In the genomic region with DNA sequence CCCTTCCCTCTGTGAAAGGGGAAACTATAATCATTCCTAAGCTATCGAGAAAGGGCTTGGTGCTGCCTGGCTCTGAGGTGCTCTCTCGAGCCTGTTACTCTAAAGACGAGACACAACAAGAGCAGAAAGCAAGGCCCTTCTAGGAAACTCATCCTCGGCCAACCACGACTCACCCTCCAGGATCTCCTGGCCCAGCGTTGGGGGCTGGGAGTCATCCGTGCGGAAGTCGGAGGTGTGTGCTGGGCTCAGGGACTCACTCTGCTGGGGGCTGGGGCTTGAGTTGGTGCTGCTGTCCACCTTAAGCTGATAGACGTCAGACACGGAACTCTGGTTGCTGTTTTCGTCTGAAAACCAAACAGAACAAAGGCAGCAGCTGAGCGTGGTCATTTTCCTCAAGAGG, we compare ENCODE assay signal across 24 cellular contexts.
"Had no signal": no experiment of that assay in that cellular context is flagged by ENCODE, and none has a peak within 500 bp of the region (broad histone marks: within the 10 kb centered on the region; RNA-seq: fewer than 3 reads in every experiment).

No MANE protein-coding gene starts in this region.

- H3K4me1 ChIP-seq: esophagus muscularis mucosa, foreskin keratinocyte, left ventricle myocardium inferior, lower lobe of right lung, parathyroid adenoma, prostate gland, right atrium auricular region, stomach, thyroid gland had no signal

- DNase-seq: dorsolateral prefrontal cortex; effector CD4-positive, alpha-beta T cell; foreskin keratinocyte; hypothalamus; immature natural killer cell; islet precursor cell; kidney glomerular epithelial cell; left colon; left ventricle myocardium inferior; lower lobe of right lung; natural killer cell; stimulated activated CD4-positive, alpha-beta T cell treated with anti-CD3 and anti-CD28 coated beads, Interleukin-2, amount 100 ng/mL, for 24 hours; stimulated activated CD4-positive, alpha-beta T cell treated with anti-CD3 and anti-CD28 coated beads, Interleukin-4, amount 100 ng/mL, for 24 hours; stimulated activated naive CD4-positive, alpha-beta T cell treated with Interleukin-2 at 50 U/mL for 16 hours; stomach; thyroid gland; trophoblast cell had no signal

- H3K27me3 ChIP-seq: dorsolateral prefrontal cortex, esophagus muscularis mucosa, foreskin keratinocyte, right atrium auricular region, stomach, thyroid gland had no signal

- H3K27ac ChIP-seq: dorsolateral prefrontal cortex, epithelial cell of prostate, esophagus muscularis mucosa, foreskin keratinocyte, left ventricle myocardium inferior, lower lobe of right lung, parathyroid adenoma, prostate gland, right atrium auricular region, stomach, thyroid gland had no signal

- H3K9me3 ChIP-seq: esophagus muscularis mucosa, left ventricle myocardium inferior, lower lobe of right lung, prostate gland, right atrium auricular region, stomach, thyroid gland had no signal

- ATAC-seq: foreskin keratinocyte; left colon; lower lobe of right lung; natural killer cell; sciatic nerve; stimulated activated effector memory CD8-positive, alpha-beta T cell treated with anti-CD3 and anti-CD28 coated beads, Interleukin-12 subunit alpha, Interleukin-12 subunit beta, amount 100 ng/mL, for 72 hours had no signal

- H3K4me3 ChIP-seq: dorsolateral prefrontal cortex, esophagus muscularis mucosa, left ventricle myocardium inferior, lower lobe of right lung, prostate gland, right atrium auricular region, stomach, thyroid gland had no signal
